32 cellular contexts compared by ENCODE assay signal in the genomic region with DNA sequence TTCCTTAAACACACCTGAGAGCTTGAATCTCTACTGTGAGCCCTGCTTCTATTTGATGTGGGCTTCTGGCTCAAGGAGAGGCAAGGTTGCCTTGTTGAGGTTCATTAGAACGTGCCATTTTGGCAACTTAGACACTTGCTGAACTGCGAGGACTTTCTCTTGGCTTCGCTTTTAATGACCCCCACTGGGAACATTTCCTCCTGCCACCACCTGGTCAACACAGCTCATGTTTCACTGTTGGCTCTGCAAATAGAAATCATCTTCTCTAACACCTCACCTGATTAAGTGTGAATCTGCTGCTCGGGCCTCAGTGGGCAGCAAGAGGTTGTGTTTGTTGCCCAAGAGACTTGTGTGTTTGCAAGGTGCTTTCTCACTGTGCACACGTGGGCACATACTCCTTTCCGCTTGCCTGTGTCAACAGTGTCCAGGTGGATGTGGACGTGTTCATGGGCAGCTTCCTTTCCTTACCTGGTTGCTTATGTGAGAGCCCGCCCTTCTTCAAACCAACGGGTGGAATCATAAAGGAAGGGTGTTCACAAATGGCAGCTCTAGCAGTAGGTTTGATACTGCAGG.
DNase-seq lines count a peak whose midpoint lies in the region; ATAC-seq and TF ChIP-seq lines count a peak whose summit lies in the region.
"Had no signal": no experiment of that assay in that cellular context is flagged by ENCODE, and none has a peak within 500 bp of the region (broad histone marks: within the 10 kb centered on the region; RNA-seq: fewer than 3 reads in every experiment).

No MANE protein-coding gene starts in this region.

- H3K4me3 ChIP-seq in body of pancreas, result no peak overlapping the region
- H3K4me3 ChIP-seq: cardiac muscle cell, colonic mucosa, esophagus squamous epithelium, K562, mucosa of descending colon, ovary, tibial artery had no signal

- no peak for TF ChIP-seq EP300 in Ishikawa (IDR thresholded peaks at IDR 0.05; ENCODE audit: borderline replicate concordance)

- TF ChIP-seq RAD21 in Ishikawa (IDR thresholded peaks at IDR 0.05; ENCODE audit: low read depth), result no peak

- H3K9me3 ChIP-seq in body of pancreas, result no peaks in the 10 kb centered on the region
- H3K9me3 ChIP-seq: colonic mucosa, esophagus squamous epithelium, mucosa of descending colon, ovary, tibial artery had no signal

- no peak overlapping the region for H3K27ac ChIP-seq in body of pancreas
- H3K27ac ChIP-seq: 22Rv1, colonic mucosa, esophagus squamous epithelium, ovary, tibial artery had no signal

- H3K27me3 ChIP-seq in body of pancreas, result no peaks in the 10 kb centered on the region
- H3K27me3 ChIP-seq: cardiac muscle cell, colonic mucosa, esophagus squamous epithelium, ovary, tibial artery had no signal

- TF ChIP-seq CTCF in body of pancreas (IDR thresholded peaks at IDR 0.05), result no peak

- intact Hi-C loops in body of pancreas (cut with DNase I), result loop anchor here (10.0 kb wide), 1 partner anchor 1447 kb away; no protein-coding TSS in a partner anchor

- peaks cover 6% of the 10 kb centered on the region for H3K4me1 ChIP-seq in body of pancreas
- H3K4me1 ChIP-seq: colonic mucosa, esophagus squamous epithelium, tibial artery had no signal

- ATAC-seq in body of pancreas, result peak; percentile 58
- no peak for ATAC-seq in GM19351 (IDR thresholded peaks at IDR 0.05; ENCODE audit: unreplicated experiment)
- no peak for ATAC-seq in GM21723 (IDR thresholded peaks at IDR 0.05; ENCODE audit: unreplicated experiment)
- ATAC-seq: activated CD8-positive, alpha-beta T cell treated with anti-CD3 and anti-CD28 coated beads for 36 hours; activated naive CD4-positive, alpha-beta T cell treated with anti-CD3 and anti-CD28 coated beads, Interleukin-2, amount 50 U/mL, for 72 hours; K562; mucosa of descending colon; SK-N-SH treated with all-trans-retinoic acid at 6 μM for 48 hours; T-helper 17 cell had no signal

- DNase-seq in DMS 273 (lab: John Stamatoyannopoulos, UW; ENCODE audit: unreplicated experiment), result peak; percentile 10
- DNase-seq in DMS 273 treated with DMSO at 0.1 percent for 48 hours (lab: John Stamatoyannopoulos, UW), result no peak
- peak; percentile 33 to 53 (median 44) for DNase-seq in body of pancreas
- DNase-seq in iPS-NIHi7 (ENCODE audit: extremely low spot score), result peak; percentile 45
- no peak for DNase-seq in GM03348 (ENCODE audit: low spot score)
- DNase-seq: activated CD4-positive, alpha-beta T cell treated with anti-CD3 and anti-CD28 coated beads for 1 hour; activated CD8-positive, alpha-beta T cell treated with anti-CD3 and anti-CD28 coated beads for 36 hours; anterior cingulate cortex; CD4-positive, CD25-positive, alpha-beta regulatory T cell; colonic mucosa; DMS79; esophagus squamous epithelium; foreskin melanocyte; HCEC 1CT; hippocampal formation; mucosa of descending colon; NCI-H1436; NCI-H526 treated with DMSO at 0.1 percent for 48 hours; OCI-M1; ovary; small intestine; stimulated activated CD8-positive, alpha-beta memory T cell treated with anti-CD3 and anti-CD28 coated beads, Interleukin-4, amount 100 ng/mL, for 48 hours; T-helper 17 cell; tibial artery had no signal

- no peak for TF ChIP-seq POLR2A in body of pancreas (IDR thresholded peaks at IDR 0.05)

- 32 to 39% methylated on average over 9 of the region's 9 CpGs for WGBS in body of pancreas, 2 donors

- H3K36me3 ChIP-seq in body of pancreas (replicated peaks in 1 of 2; ENCODE audit: insufficient read depth in 1 of 2, low read depth in 2 of 2), result no peaks in the 10 kb centered on the region
- H3K36me3 ChIP-seq: colonic mucosa, ovary had no signal

TF ChIP-seq in Ishikawa, 13 proteins besides CTCF, POLR2A, EP300 and RAD21:
- TF ChIP-seq FOXM1 (IDR thresholded peaks at IDR 0.05; ENCODE audit: borderline replicate concordance, low read depth) (no peak), USF1 (IDR thresholded peaks at IDR 0.05) (no peak), NFIC (IDR thresholded peaks at IDR 0.05) (peak; percentile 55), TEAD4 (IDR thresholded peaks at IDR 0.05) (no peak), CREB1 (IDR thresholded peaks at IDR 0.05; ENCODE audit: low read depth) (no peak), EGR1 (IDR thresholded peaks at IDR 0.05) (no peak), YY1 (IDR thresholded peaks at IDR 0.05; ENCODE audit: low read depth) (no peak), TCF12 (IDR thresholded peaks at IDR 0.05; ENCODE audit: low read depth) (0 out of 2 replicates have a peak, but pooled peaks have one; percentile 32), MAX (IDR thresholded peaks at IDR 0.05) (peak; percentile 71), CEBPB (IDR thresholded peaks at IDR 0.05) (no peak), ZBTB7A (IDR thresholded peaks at IDR 0.05; ENCODE audit: low read depth) (no peak)

Comparison
In these comparisons a context has a peak if more than half of its experiments do, and no peak if none do; other contexts are left out.
1. DNase-seq: peak in DMS 273 (single experiment), body of pancreas (4 of 4) and iPS-NIHi7 (single experiment); none in DMS 273 treated with DMSO at 0.1 percent for 48 hours (single experiment) and GM03348 (single experiment).